In genomic region chr15:57683481-57683880, GRCh38 we compare ENCODE assay signal across 21 cellular contexts.
"Had no signal": no experiment of that assay in that cellular context is flagged by ENCODE, and none has a peak within 500 bp of the region (broad histone marks: within the 10 kb centered on the region; RNA-seq: fewer than 3 reads in every experiment).

No MANE protein-coding gene starts in this region.

- H3K9me3 ChIP-seq: gastrocnemius medialis, left lung, lower lobe of right lung, psoas muscle, stomach, thyroid gland had no signal

- H3K4me3 ChIP-seq: dorsolateral prefrontal cortex, gastrocnemius medialis, left lung, lower lobe of right lung, psoas muscle, stomach, thyroid gland had no signal

- H3K36me3 ChIP-seq: gastrocnemius medialis, left lung, lower lobe of right lung, stomach, thyroid gland had no signal

- H3K27ac ChIP-seq: dorsolateral prefrontal cortex, gastrocnemius medialis, left lung, lower lobe of right lung, psoas muscle had no signal

- ATAC-seq: gastrocnemius medialis; left lung; lower lobe of right lung; naive thymus-derived CD8-positive, alpha-beta T cell; psoas muscle; sciatic nerve; stimulated activated effector memory CD8-positive, alpha-beta T cell treated with anti-CD3 and anti-CD28 coated beads, Interleukin-12 subunit alpha, Interleukin-12 subunit beta, amount 100 ng/mL, for 72 hours had no signal

- H3K4me1 ChIP-seq: gastrocnemius medialis, left lung, lower lobe of right lung, psoas muscle had no signal

- DNase-seq: central memory CD4-positive, alpha-beta T cell; dorsolateral prefrontal cortex; effector CD4-positive, alpha-beta T cell; foreskin fibroblast; gastrocnemius medialis; glutamatergic neuron; kidney; left lung; lower lobe of right lung; naive thymus-derived CD8-positive, alpha-beta T cell; nephron progenitor cell; nucleus accumbens; psoas muscle; stimulated activated CD4-positive, alpha-beta T cell treated with anti-CD3 and anti-CD28 coated beads, Interleukin-2, amount 100 ng/mL, for 24 hours; stimulated activated CD4-positive, alpha-beta T cell treated with anti-CD3 and anti-CD28 coated beads, Interleukin-4, amount 100 ng/mL, for 24 hours; stimulated activated naive CD4-positive, alpha-beta T cell treated with Interleukin-2 at 50 U/mL for 16 hours; stomach; thyroid gland; trophoblast cell had no signal

- H3K27me3 ChIP-seq: dorsolateral prefrontal cortex, gastrocnemius medialis, left lung, stomach, thyroid gland had no signal
